In genomic region chr19:1856698-1857603, GRCh38 we compare ENCODE assay signal across 8 cellular contexts. TPM values are rescaled to one million over a fixed set of nuclear protein-coding genes. Genes with fewer than 3 reads are reported as not detected.
A peak's percentile ranks its signal among the peaks of the same experiment; 100 is the strongest.
DNase-seq lines count a peak whose midpoint lies in the region; ATAC-seq, FAIRE-seq and TF ChIP-seq lines count a peak whose summit lies in the region.

No MANE protein-coding gene starts in this region.

- TF ChIP-seq CTCF in GM23338 (conservative IDR thresholded peaks at IDR 0.05; ENCODE audit: low read depth in 2 of 2) (no peak), RWPE1 (conservative IDR thresholded peaks at IDR 0.05; ENCODE audit: low read depth) (no peak), astrocyte (IDR thresholded peaks at IDR 0.05; ENCODE audit: insufficient read depth, low read depth, low read length) (no peak)

- peaks cover 5% of the 10 kb centered on the region; the same call in 2 of the 3 replicates for H3K36me3 Mint-ChIP-seq in GM23338 (ENCODE audit: low read depth)
- H3K36me3 Mint-ChIP-seq in astrocyte (ENCODE audit: low read depth, unreplicated experiment), result no peaks in the 10 kb centered on the region

- H2AFZ ChIP-seq in GM23338, result no peak overlapping the region
- H2AFZ ChIP-seq in astrocyte (ENCODE audit: low read depth, low read length), result peak overlapping the region; percentile 2

- peaks cover 21% of the 10 kb centered on the region; the same call in 1 of the 2 replicates for H4K20me1 ChIP-seq in GM23338 (replicated peaks; ENCODE audit: insufficient read depth)
- peaks cover 89% of the 10 kb centered on the region for H4K20me1 ChIP-seq in astrocyte (ENCODE audit: insufficient read depth, low read length)

- H3K4me3 Mint-ChIP-seq in GM23338 (peak overlapping the region; percentile 64), astrocyte (ENCODE audit: unreplicated experiment) (no peak overlapping the region)

- H3K79me2 ChIP-seq in GM23338 (replicated peaks; ENCODE audit: insufficient read depth), result peaks cover 50% of the 10 kb centered on the region
- H3K79me2 ChIP-seq in astrocyte (ENCODE audit: insufficient read depth, low read length), result peaks cover 98% of the 10 kb centered on the region

- H3K4me2 ChIP-seq in GM23338 (peak overlapping the region; percentile 98), astrocyte (ENCODE audit: low read length) (peak overlapping the region; percentile 81)

- POLR2A ChIA-PET in RWPE1 (lab: Yijun Ruan, JAX; ENCODE audit: low non-redundant PET), result interaction anchor here (0.6 to 0.8 kb wide), 3 partner anchors 18 to 1831 kb away, joined by 3 to 5 read pairs (median 5); partner anchors contain the start of gene REEP6

- H3K4me1 Mint-ChIP-seq in GM23338 (peaks cover 57% of the 10 kb centered on the region), astrocyte (ENCODE audit: low read depth, unreplicated experiment) (peaks cover 14% of the 10 kb centered on the region)

- ATAC-seq in GM23338 (peak; percentile 14), HG03139 (IDR thresholded peaks at IDR 0.05; ENCODE audit: unreplicated experiment) (no peak)

- H3K27me3 Mint-ChIP-seq in GM23338 (ENCODE audit: insufficient read depth, low read depth, poor library complexity), result peaks cover 20% of the 10 kb centered on the region
- no peaks in the 10 kb centered on the region for H3K27me3 Mint-ChIP-seq in astrocyte (ENCODE audit: low read depth, unreplicated experiment)

- CTCF ChIA-PET in RWPE1 (lab: Yijun Ruan, JAX), result interaction anchor here (0.6 to 1.2 kb wide), 3 partner anchors 8 to 195 kb away, joined by 3 to 5 read pairs (median 3); no protein-coding TSS in a partner anchor

- H3K4me1 ChIP-seq in GM23338 (ENCODE audit: insufficient read depth) (peaks cover 67% of the 10 kb centered on the region), astrocyte (ENCODE audit: insufficient read depth, low read length) (peaks cover 54% of the 10 kb centered on the region)

- H3K9me3 Mint-ChIP-seq in GM23338, result no peaks in the 10 kb centered on the region
- H3K9me3 Mint-ChIP-seq in astrocyte (ENCODE audit: unreplicated experiment), result no peaks in the 10 kb centered on the region

- H3K27ac ChIP-seq in GM23338 (ENCODE audit: low read depth), result 0 out of 2 replicates have a peak overlapping the region, but pooled peaks have one; percentile 45
- peak overlapping the region; percentile 98 for H3K27ac ChIP-seq in RWPE1
- H3K27ac ChIP-seq in astrocyte (ENCODE audit: low read depth, low read length), result peak overlapping the region; percentile 26

- no peak overlapping the region for H3K27ac Mint-ChIP-seq in GM23338
- no peak overlapping the region for H3K27ac Mint-ChIP-seq in astrocyte (ENCODE audit: unreplicated experiment)

- DNase-seq in AG08396 (ENCODE audit: low spot score), result peak; percentile 91
- peak; percentile 87 for DNase-seq in GM23338 (ENCODE audit: low spot score)
- peak; percentile 86 for DNase-seq in RWPE1 (ENCODE audit: low spot score)
- DNase-seq in astrocyte (ENCODE audit: low read depth), result peak; percentile 54
- DNase-seq in hepatic stellate cell (ENCODE audit: low spot score), result peak; percentile 89
- peak; percentile 77 for DNase-seq in renal cortical epithelial cell (ENCODE audit: low read depth)
- DNase-seq in NCI-H510A treated with DMSO at 0.1 percent for 48 hours (lab: John Stamatoyannopoulos, UW), result no peak

- H3K9me3 ChIP-seq in astrocyte (ENCODE audit: insufficient read depth, low read depth, low read length), result no peaks in the 10 kb centered on the region

- no peaks in the 10 kb centered on the region for H3K9me2 ChIP-seq in GM23338 (ENCODE audit: insufficient read depth)

- H3K9ac ChIP-seq in astrocyte (ENCODE audit: low read length), result peak overlapping the region; percentile 14

- H3F3A ChIP-seq in GM23338 (replicated peaks; ENCODE audit: low read depth), result peaks cover 14% of the 10 kb centered on the region; the same call in 1 of the 2 replicates

- no peak for FAIRE-seq in astrocyte (lab: Jason Lieb, UNC)

- H3K4me3 ChIP-seq in GM23338 (peak overlapping the region; percentile 74), astrocyte (ENCODE audit: insufficient read depth, low read depth, low read length) (peak overlapping the region; percentile 20)

- no peaks in the 10 kb centered on the region for H3K36me3 ChIP-seq in GM23338 (ENCODE audit: insufficient read depth)
- no peaks in the 10 kb centered on the region for H3K36me3 ChIP-seq in astrocyte (ENCODE audit: insufficient read depth, low read length)

- H3K27me3 ChIP-seq in GM23338 (ENCODE audit: insufficient read depth), result peaks cover 11% of the 10 kb centered on the region
- no peaks in the 10 kb centered on the region for H3K27me3 ChIP-seq in astrocyte (ENCODE audit: insufficient read depth, low read length)

TF ChIP-seq in GM23338, 12 proteins besides CTCF, POLR2A, EP300 and RAD21:
- peak; percentile 66 for TF ChIP-seq POLR2AphosphoS5 (IDR thresholded peaks at IDR 0.05; ENCODE audit: low read depth)
- TF ChIP-seq ETS1 (IDR thresholded peaks at IDR 0.05), result no peak

RNA-seq across cellular contexts. Expression of gene KLF16, which starts 6.4 kb away (rescaled TPM):
- 20.2 and 22.0 TPM in 2 replicates for total RNA-seq in GM23338 (2014; rRNA removed; shearing (Covaris generic))
- 8.9 and 12.3 TPM in 2 replicates for polyA plus RNA-seq in GM23338 (2016; fragmentation: Nextera tagmentation; extraction: Ambion mirVana)
- total RNA-seq in astrocyte (52.4 and 58.1 TPM in 2 replicates), renal cortical epithelial cell (7.2 and 8.3 TPM in 2 replicates)

RNA-seq across cellular contexts. Expression of gene REXO1, which starts 8.7 kb away (rescaled TPM):
- 28.4 and 90.1 TPM in 2 replicates for total RNA-seq in GM23338 (2014; rRNA removed; shearing (Covaris generic))
- polyA plus RNA-seq in GM23338 (2016; fragmentation: Nextera tagmentation; extraction: Ambion mirVana), result 20.2 and 23.5 TPM in 2 replicates
- total RNA-seq in astrocyte (35.5 and 36.2 TPM in 2 replicates), renal cortical epithelial cell (3.6 and 14.0 TPM in 2 replicates)

RNA-seq across cellular contexts. Expression of gene ABHD17A, which starts 28.3 kb away (rescaled TPM):
- 68.8 and 99.9 TPM in 2 replicates for total RNA-seq in GM23338 (2014; rRNA removed; shearing (Covaris generic))
- polyA plus RNA-seq in GM23338 (2016; fragmentation: Nextera tagmentation; extraction: Ambion mirVana), result 34.2 and 37.1 TPM in 2 replicates
- total RNA-seq in astrocyte (56.7 and 61.4 TPM in 2 replicates), renal cortical epithelial cell (34.2 and 46.7 TPM in 2 replicates)

RNA-seq across cellular contexts. Expression of gene ATP8B3, which starts 44.9 kb away (rescaled TPM):
- 2.8 and 6.0 TPM in 2 replicates for total RNA-seq in GM23338 (2014; rRNA removed; shearing (Covaris generic))
- 1.7 and 2.1 TPM in 2 replicates for polyA plus RNA-seq in GM23338 (2016; fragmentation: Nextera tagmentation; extraction: Ambion mirVana)
- total RNA-seq in astrocyte (3.0 and 4.4 TPM in 2 replicates), renal cortical epithelial cell (2.4 and 4.2 TPM in 2 replicates)

RNA-seq across cellular contexts. Expression of gene ADAT3, which starts 48.2 kb away (rescaled TPM):
- total RNA-seq in GM23338 (2014; rRNA removed; shearing (Covaris generic)), result 10.6 and 12.4 TPM in 2 replicates
- polyA plus RNA-seq in GM23338 (2016; fragmentation: Nextera tagmentation; extraction: Ambion mirVana), result 7.8 and 7.9 TPM in 2 replicates
- total RNA-seq in astrocyte (3.7 and 5.7 TPM in 2 replicates), renal cortical epithelial cell (2.6 and 6.5 TPM in 2 replicates)

Comparison
In these comparisons a context has a peak if more than half of its experiments do, and no peak if none do; other contexts are left out.
1. H3K27ac ChIP-seq: peak in every context shown above with its lines; median percentile 98 in RWPE1; 45 in GM23338; 26 in astrocyte.